In the genomic region with DNA sequence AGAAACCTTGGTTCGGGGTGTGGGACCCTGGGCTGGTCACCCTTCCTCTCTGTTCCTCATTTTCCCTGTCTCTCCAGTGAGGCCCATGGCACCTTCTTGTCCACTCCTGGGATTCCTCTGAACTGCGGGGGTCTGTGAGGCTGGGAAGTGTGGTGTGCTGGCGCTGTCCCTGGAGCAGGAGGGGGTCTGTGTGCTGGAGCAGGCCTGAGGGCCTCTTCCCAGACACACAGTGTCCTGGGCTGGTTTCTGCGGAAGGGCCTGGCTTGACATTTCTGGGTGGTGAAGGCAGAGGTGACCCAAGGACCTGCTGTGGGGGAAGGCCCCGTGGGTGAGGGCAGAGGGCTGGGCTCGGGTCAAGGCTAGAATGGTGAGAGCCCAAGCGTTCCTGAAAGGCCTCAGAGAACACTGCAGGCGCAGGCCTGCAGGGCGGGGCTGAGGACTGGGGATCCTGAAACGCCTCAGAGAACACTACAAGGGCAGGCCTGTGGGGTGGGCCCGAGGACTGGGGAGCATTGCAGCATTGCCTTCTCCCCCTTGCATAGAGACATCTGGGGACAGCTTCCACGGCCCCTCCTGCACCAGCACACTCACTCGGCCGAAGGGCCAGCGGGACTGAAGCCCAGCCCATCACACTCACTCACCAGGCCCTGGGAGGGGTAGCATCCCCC, we compare ENCODE assay signal across 11 cellular contexts. TPM values are rescaled to one million over a fixed set of nuclear protein-coding genes. Genes with fewer than 3 reads are reported as not detected.
DNase-seq lines count a peak whose midpoint lies in the region; ATAC-seq and TF ChIP-seq lines count a peak whose summit lies in the region.
"Had no signal": no experiment of that assay in that cellular context is flagged by ENCODE, and none has a peak within 500 bp of the region (broad histone marks: within the 10 kb centered on the region; RNA-seq: fewer than 3 reads in every experiment).

No MANE protein-coding gene starts in this region.

- WGBS in hepatocyte (ENCODE audit: low lambda C conversion rate, missing lambda C conversion rate): 45% methylated on average over 15 of the region's 15 CpGs
- 53% methylated on average over 13 of the region's 15 CpGs for WGBS in smooth muscle cell (ENCODE audit: low lambda C conversion rate)

- H3K9me3 Mint-ChIP-seq in GM23338 (peaks cover 4% of the 10 kb centered on the region; the same call in 2 of the 3 replicates), activated B cell treated with CpG ODN at 0.5 μM for 24 hours (no peaks in the 10 kb centered on the region)

- H3K4me3 Mint-ChIP-seq in GM23338 (no peak overlapping the region), activated B cell treated with CpG ODN at 0.5 μM for 24 hours (peak overlapping the region; percentile 55)

- H3K4me1 ChIP-seq in GM23338 (ENCODE audit: insufficient read depth): peaks cover 20% of the 10 kb centered on the region; the same call in 1 of the 2 replicates
- H3K4me1 ChIP-seq in hepatocyte (ENCODE audit: insufficient read depth): peaks cover 34% of the 10 kb centered on the region
- peaks cover 9% of the 10 kb centered on the region for H3K4me1 ChIP-seq in smooth muscle cell (ENCODE audit: low read depth)
- no peaks in the 10 kb centered on the region for H3K4me1 ChIP-seq in A673 (ENCODE audit: insufficient read depth, low read length, poor library complexity, severe bottlenecking)

- TF ChIP-seq CTCF in GM23338 (conservative IDR thresholded peaks at IDR 0.05; ENCODE audit: low read depth in 2 of 2): no peak
- no peak for TF ChIP-seq CTCF in activated B cell treated with CpG ODN at 0.5 μM for 24 hours (IDR thresholded peaks at IDR 0.05)
- no peak for TF ChIP-seq CTCF in hepatocyte (IDR thresholded peaks at IDR 0.05; ENCODE audit: poor library complexity)
- TF ChIP-seq CTCF in smooth muscle cell (IDR thresholded peaks at IDR 0.05; ENCODE audit: borderline replicate concordance, insufficient read depth, poor library complexity, severe bottlenecking): no peak
- TF ChIP-seq CTCF in A673 (conservative IDR thresholded peaks at IDR 0.05; ENCODE audit: low read depth, low read length): no peak

- no TSS peak for BruUV-seq in A673 (replicated peaks; lab: Mats Ljungman, UMichigan)

- H3K9me2 ChIP-seq in GM23338 (ENCODE audit: insufficient read depth) (no peaks in the 10 kb centered on the region), hepatocyte (replicated peaks; ENCODE audit: insufficient read depth) (no peaks in the 10 kb centered on the region)

- peak; percentile 34 for ATAC-seq in GM23338
- ATAC-seq in activated B cell treated with CpG ODN at 0.5 μM for 24 hours (ENCODE audit: low read depth): peak; percentile 5
- no peak for ATAC-seq in HG02884 (IDR thresholded peaks at IDR 0.05; ENCODE audit: unreplicated experiment)

- POLR2A ChIA-PET in activated B cell treated with CpG ODN at 0.5 μM for 24 hours (lab: Charles Lee) (interaction anchor here (0.7 to 4.3 kb wide), 14 partner anchors 10 to 121 kb away, joined by 3 to 37 read pairs (median 5); a partner anchor contains a TSS), A673 (lab: Charles Lee; ENCODE audit: low non-redundant PET) (no interaction called here)

- CTCF ChIA-PET in activated B cell treated with CpG ODN at 0.5 μM for 24 hours (lab: Charles Lee): interaction anchor here (0.6 to 2.2 kb wide), 20 partner anchors 10 to 835 kb away, joined by 3 to 52 read pairs (median 4); a partner anchor contains a TSS
- CTCF ChIA-PET in A673 (lab: Charles Lee): no interaction called here

- H4K20me1 ChIP-seq in GM23338 (replicated peaks; ENCODE audit: insufficient read depth) (no peaks in the 10 kb centered on the region), hepatocyte (ENCODE audit: insufficient read depth, poor library complexity, severe bottlenecking) (no peaks in the 10 kb centered on the region), smooth muscle cell (ENCODE audit: low read depth) (no peaks in the 10 kb centered on the region)

- intact Hi-C loops in activated B cell treated with CpG ODN at 0.5 μM for 24 hours (cut with micrococcal nuclease) (loop anchor here (5.0 kb wide), 1 partner anchor 1393 kb away; no protein-coding TSS in a partner anchor), A673 (cut with micrococcal nuclease; ENCODE audit: unreplicated experiment) (no loop called here)

- H3K27me3 ChIP-seq in GM23338 (ENCODE audit: insufficient read depth): peaks cover 8% of the 10 kb centered on the region; the same call in 1 of the 2 replicates
- H3K27me3 ChIP-seq in hepatocyte: no peaks in the 10 kb centered on the region
- no peaks in the 10 kb centered on the region for H3K27me3 ChIP-seq in smooth muscle cell (ENCODE audit: low read depth)
- H3K27me3 ChIP-seq in A673 (replicated peaks; ENCODE audit: insufficient read depth, low read depth, low read length, poor library complexity): no peaks in the 10 kb centered on the region

- H2AFZ ChIP-seq in GM23338 (peak overlapping the region; percentile 76), hepatocyte (no peak overlapping the region), smooth muscle cell (ENCODE audit: low read depth) (no peak overlapping the region)

- H3K4me2 ChIP-seq in GM23338 (no peak overlapping the region; the same call in 1 of the 2 replicates), hepatocyte (no peak overlapping the region), smooth muscle cell (peak overlapping the region; percentile 20)

- H3K4me3 ChIP-seq in GM23338 (no peak overlapping the region), hepatocyte (no peak overlapping the region), smooth muscle cell (no peak overlapping the region), A673 (ENCODE audit: low read depth, low read length, poor library complexity, severe bottlenecking) (no peak overlapping the region)

- no peaks in the 10 kb centered on the region for H3K36me3 ChIP-seq in GM23338 (ENCODE audit: insufficient read depth)
- H3K36me3 ChIP-seq in hepatocyte (replicated peaks; ENCODE audit: insufficient read depth, low read depth): no peaks in the 10 kb centered on the region
- H3K36me3 ChIP-seq in smooth muscle cell (ENCODE audit: low read depth): no peaks in the 10 kb centered on the region
- no peaks in the 10 kb centered on the region for H3K36me3 ChIP-seq in A673 (ENCODE audit: insufficient read depth, low read length, poor library complexity, severe bottlenecking)

- H3K9ac ChIP-seq in smooth muscle cell (ENCODE audit: low read depth): peak overlapping the region; percentile 79

- DNase-seq in GM23338 (ENCODE audit: low spot score) (no peak), activated B cell treated with CpG ODN at 0.5 μM for 24 hours (peak; percentile 27), hepatocyte (ENCODE audit: low spot score) (peak; percentile 79), smooth muscle cell (lab: John Stamatoyannopoulos, UW; ENCODE audit: unreplicated experiment) (no peak), A673 (ENCODE audit: low spot score) (no peak)
- DNase-seq in activated CD8-positive, alpha-beta memory T cell treated with anti-CD3 and anti-CD28 coated beads, Interleukin-2, amount 50 U/mL, for 4 hours: no peak
- no peak for DNase-seq in activated effector memory CD4-positive, alpha-beta T cell treated with Interleukin-2 at 50 U/mL for 16 hours
- DNase-seq: effector CD4-positive, alpha-beta T cell; NCI-H1105; retina had no signal

- no peaks in the 10 kb centered on the region for H3K79me2 ChIP-seq in GM23338 (replicated peaks; ENCODE audit: insufficient read depth)
- no peaks in the 10 kb centered on the region for H3K79me2 ChIP-seq in hepatocyte
- no peaks in the 10 kb centered on the region for H3K79me2 ChIP-seq in smooth muscle cell (ENCODE audit: low read depth)

- no peak overlapping the region for H3K27ac ChIP-seq in GM23338 (ENCODE audit: low read depth)
- H3K27ac ChIP-seq in hepatocyte: peak overlapping the region; percentile 95
- H3K27ac ChIP-seq in smooth muscle cell (ENCODE audit: low read depth): peak overlapping the region; percentile 91
- H3K27ac ChIP-seq in A673 (ENCODE audit: low read depth, low read length, poor library complexity, severe bottlenecking): no peak overlapping the region

- H3K9me3 ChIP-seq in hepatocyte (ENCODE audit: low read depth): no peaks in the 10 kb centered on the region
- no peaks in the 10 kb centered on the region for H3K9me3 ChIP-seq in smooth muscle cell (replicated peaks; ENCODE audit: low read depth)
- H3K9me3 ChIP-seq in A673 (ENCODE audit: low read depth, low read length, poor library complexity, severe bottlenecking): no peaks in the 10 kb centered on the region

- peaks cover 33% of the 10 kb centered on the region for H3K4me1 Mint-ChIP-seq in GM23338
- H3K4me1 Mint-ChIP-seq in activated B cell treated with CpG ODN at 0.5 μM for 24 hours: peaks cover 63% of the 10 kb centered on the region

- H3K36me3 Mint-ChIP-seq in GM23338 (ENCODE audit: low read depth) (no peaks in the 10 kb centered on the region), activated B cell treated with CpG ODN at 0.5 μM for 24 hours (ENCODE audit: low read depth) (no peaks in the 10 kb centered on the region)

- H3K27ac Mint-ChIP-seq in GM23338: peak overlapping the region; percentile 84; the same call in 1 of the 2 replicates
- H3K27ac Mint-ChIP-seq in activated B cell treated with CpG ODN at 0.5 μM for 24 hours: peak overlapping the region; percentile 93

- H3K27me3 Mint-ChIP-seq in GM23338 (ENCODE audit: insufficient read depth, low read depth, poor library complexity) (peaks cover 22% of the 10 kb centered on the region), activated B cell treated with CpG ODN at 0.5 μM for 24 hours (no peaks in the 10 kb centered on the region)

- H3F3A ChIP-seq in GM23338 (replicated peaks; ENCODE audit: low read depth) (no peaks in the 10 kb centered on the region; the same call in 1 of the 2 replicates), smooth muscle cell (ENCODE audit: low read depth) (no peaks in the 10 kb centered on the region)

RNA-seq across cellular contexts. Expression of a gene that starts 10.6 kb away (rescaled TPM):
- 45.0 and 50.7 TPM in 2 replicates for total RNA-seq in GM23338 (2014; rRNA removed; shearing (Covaris generic))
- polyA plus RNA-seq in GM23338 (2016; fragmentation: Nextera tagmentation; extraction: Ambion mirVana) (21.9 and 22.2 TPM in 2 replicates), hepatocyte (23.6 and 33.1 TPM in 2 replicates), smooth muscle cell (43.7 and 50.4 TPM in 2 replicates)
- total RNA-seq in activated B cell treated with CpG ODN at 0.5 μM for 24 hours (29.5 and 29.6 TPM in 2 replicates), hepatocyte (18.6 and 24.0 TPM in 2 replicates), smooth muscle cell (23.6 and 23.8 TPM in 2 replicates), A673 (2021) (26.4 and 27.1 TPM in 2 replicates)

RNA-seq across cellular contexts. Expression of a gene that starts 30.5 kb away (rescaled TPM):
- 29.8 and 31.9 TPM in 2 replicates for total RNA-seq in GM23338 (2014; rRNA removed; shearing (Covaris generic))
- polyA plus RNA-seq in GM23338 (2016; fragmentation: Nextera tagmentation; extraction: Ambion mirVana): 7.1 and 7.3 TPM in 2 replicates
- total RNA-seq in activated B cell treated with CpG ODN at 0.5 μM for 24 hours: 31.7 and 35.5 TPM in 2 replicates
- total RNA-seq in hepatocyte: 27.3 and 39.6 TPM in 2 replicates
- polyA plus RNA-seq in hepatocyte: 14.8 and 16.5 TPM in 2 replicates
- total RNA-seq in smooth muscle cell: 4.7 and 7.4 TPM in 2 replicates
- 2.0 and 5.7 TPM in 2 replicates for polyA plus RNA-seq in smooth muscle cell
- total RNA-seq in A673 (2021): 27.8 and 27.9 TPM in 2 replicates

Comparison
In these comparisons a context has a peak if more than half of its experiments do, and no peak if none do; other contexts are left out.
1. DNase-seq: peak in activated B cell treated with CpG ODN at 0.5 μM for 24 hours (single experiment) and hepatocyte (single experiment); none in GM23338 (single experiment), smooth muscle cell (single experiment), A673 (single experiment), activated CD8-positive, alpha-beta memory T cell treated with anti-CD3 and anti-CD28 coated beads, Interleukin-2, amount 50 U/mL, for 4 hours (single experiment) and activated effector memory CD4-positive, alpha-beta T cell treated with Interleukin-2 at 50 U/mL for 16 hours (single experiment).
2. H3K27ac ChIP-seq: peak in hepatocyte (single experiment) and smooth muscle cell (single experiment); none in GM23338 (single experiment) and A673 (single experiment).